In genomic region chr7:116337800-116338199, GRCh38 we compare ENCODE assay signal across 2 cellular contexts.
TF ChIP-seq lines count a peak whose summit lies in the region.

No MANE protein-coding gene starts in this region.

TF ChIP-seq in A549, 52 proteins besides CTCF, POLR2A, EP300 and RAD21 (continued from another document):
- no peak for TF ChIP-seq REST (IDR thresholded peaks at IDR 0.05)
- TF ChIP-seq ESRRA (IDR thresholded peaks at IDR 0.05; ENCODE audit: borderline replicate concordance, low read length) = no peak
- TF ChIP-seq MAFK (IDR thresholded peaks at IDR 0.05; ENCODE audit: partially characterized antibody) = no peak
- no peak for TF ChIP-seq CBX8 (IDR thresholded peaks at IDR 0.05)
- no peak for TF ChIP-seq HES2 (IDR thresholded peaks at IDR 0.05)
- TF ChIP-seq MYC (IDR thresholded peaks at IDR 0.05; ENCODE audit: borderline replicate concordance, low read length) = no peak
- TF ChIP-seq ZFP36 (IDR thresholded peaks at IDR 0.05; ENCODE audit: borderline replicate concordance, partially characterized antibody) = no peak
- no peak for TF ChIP-seq CBX2 (IDR thresholded peaks at IDR 0.05; ENCODE audit: borderline replicate concordance, low read depth)
- no peak for TF ChIP-seq ZSCAN20 (CRISPR knock-in tag; IDR thresholded peaks at IDR 0.05)
- TF ChIP-seq JUN (IDR thresholded peaks at IDR 0.05) = no peak
- TF ChIP-seq PHF8 (IDR thresholded peaks at IDR 0.05; ENCODE audit: borderline replicate concordance, low read depth) = no peak
- TF ChIP-seq HOXA7 (CRISPR knock-in tag; IDR thresholded peaks at IDR 0.05) = no peak
- no peak for TF ChIP-seq NPAS2 (CRISPR knock-in tag; IDR thresholded peaks at IDR 0.05; ENCODE audit: borderline replicate concordance)
- TF ChIP-seq HEYL (CRISPR knock-in tag; IDR thresholded peaks at IDR 0.05) = no peak

TF ChIP-seq in K562, 482 proteins besides CTCF, POLR2A, EP300 and RAD21 (continued from another document):
- TF ChIP-seq E2F8 (IDR thresholded peaks at IDR 0.05; ENCODE audit: low read depth, partially characterized antibody) (no peak), ZBTB43 (CRISPR knock-in tag; IDR thresholded peaks at IDR 0.05) (no peak), ZBED1 (IDR thresholded peaks at IDR 0.05) (no peak), ZNF586 (CRISPR knock-in tag; conservative IDR thresholded peaks at IDR 0.05) (no peak), DACH1 (IDR thresholded peaks at IDR 0.05; ENCODE audit: partially characterized antibody) (no peak), EGR1 (conservative IDR thresholded peaks at IDR 0.05) (no peak), GTF2B (IDR thresholded peaks at IDR 0.05; ENCODE audit: extremely low read depth, insufficient read length) (no peak), POLR2AphosphoS2 (IDR thresholded peaks at IDR 0.05; ENCODE audit: low read length) (no peak), PPARD (CRISPR knock-in tag; IDR thresholded peaks at IDR 0.05) (no peak), CTCFL (IDR thresholded peaks at IDR 0.05; ENCODE audit: borderline replicate concordance, insufficient read depth, low read depth, low read length, poor library complexity, severe bottlenecking) (no peak), NRF1 (conservative IDR thresholded peaks at IDR 0.05 in 1 of 2, IDR thresholded peaks at IDR 0.05 in 1 of 2) (no peak), CREBBP (IDR thresholded peaks at IDR 0.05; ENCODE audit: low read depth, low read length) (no peak)
